8 cellular contexts compared by ENCODE assay signal in the genomic region with DNA sequence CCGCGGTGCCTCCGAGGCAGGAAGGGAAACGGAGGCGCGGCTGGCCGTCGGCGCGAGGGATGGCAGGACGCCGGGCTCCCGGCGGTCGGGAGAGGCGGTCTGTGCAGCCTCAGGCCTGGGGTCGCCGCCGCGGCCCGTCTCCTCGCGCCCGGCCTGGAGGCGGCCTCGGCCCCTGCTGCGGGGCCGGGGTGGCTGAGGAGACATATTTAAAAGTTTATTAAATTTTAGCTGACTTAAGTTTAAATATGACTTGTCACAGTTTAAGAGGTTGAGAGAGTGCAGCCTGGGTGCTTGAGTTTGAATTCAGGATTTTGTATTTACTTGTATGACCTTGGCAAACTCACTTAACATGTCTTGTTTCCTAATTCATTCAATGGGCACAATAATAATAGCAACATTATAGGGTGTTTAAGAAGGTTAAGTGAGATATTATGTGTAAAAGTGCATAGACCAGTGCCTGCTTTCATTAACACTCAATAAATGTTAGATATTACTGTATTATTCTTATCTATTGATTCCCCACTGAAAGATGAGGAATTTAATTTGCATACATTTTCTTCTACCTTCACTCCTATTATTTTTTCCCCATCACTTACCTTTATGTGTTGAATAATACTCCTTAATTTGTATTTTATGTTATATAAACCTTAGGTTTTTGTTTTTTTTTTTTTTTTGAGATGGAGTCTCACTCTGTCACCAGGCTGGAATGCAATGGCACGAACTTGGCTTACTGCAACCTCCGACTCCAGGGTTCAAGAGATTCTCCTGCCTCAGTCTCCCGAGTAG. TPM values are rescaled to one million over a fixed set of nuclear protein-coding genes. Genes with fewer than 3 reads are reported as not detected.
DNase-seq lines count a peak whose midpoint lies in the region; ATAC-seq and TF ChIP-seq lines count a peak whose summit lies in the region.

No MANE protein-coding gene starts in this region.

- H3K9ac ChIP-seq in BLaER1 treated with 17β-estradiol and CSF1 and Interleukin-3, amounts not matched to agents 10 nM and 100 nM: peak overlapping the region; percentile 83 to 95 (median 89)

- H3K9me3 Mint-ChIP-seq in nephron: no peaks in the 10 kb centered on the region

- H3K4me3 Mint-ChIP-seq in nephron: peak overlapping the region; percentile 93 to 100 (median 99)

- H3K4me1 Mint-ChIP-seq in nephron: peaks cover 33% of the 10 kb centered on the region

- WGBS in ectodermal cell, 2 experiments: 8% methylated on average over 31 of the region's 31 CpGs

- peaks cover 38 to 49% (median 45%) of the 10 kb centered on the region in 10 experiments for H3K4me1 ChIP-seq in BLaER1 treated with 17β-estradiol and CSF1 and Interleukin-3, amounts not matched to agents 10 nM and 100 nM
- peaks cover 11% of the 10 kb centered on the region for H3K4me1 ChIP-seq in ectodermal cell (ENCODE audit: control insufficient read depth, insufficient read depth, low read length)

- DNase-seq in Kasumi-1 (lab: John Stamatoyannopoulos, UW) (peak; percentile 3 to 45), GM19240 (ENCODE audit: insufficient read length, low spot score) (no peak), T-helper 9 cell (no peak), omental fat pad (ENCODE audit: low spot score) (no peak)

- H3K4me3 ChIP-seq in BLaER1 treated with 17β-estradiol and CSF1 and Interleukin-3, amounts not matched to agents 10 nM and 100 nM: peak overlapping the region; percentile 68 to 97 (median 86)
- peak overlapping the region; percentile 70 for H3K4me3 ChIP-seq in ectodermal cell (ENCODE audit: insufficient read depth, low read depth, low read length)

- H3K36me3 ChIP-seq in BLaER1 treated with 17β-estradiol and CSF1 and Interleukin-3, amounts not matched to agents 10 nM and 100 nM: 0 out of 22 replicates have a peak, but pooled peaks cover 0 to 8% (median 0%) of the 10 kb centered on the region in 11 experiments
- no peaks in the 10 kb centered on the region for H3K36me3 ChIP-seq in ectodermal cell (ENCODE audit: control insufficient read depth, insufficient read depth, low read length)

- H3K36me3 Mint-ChIP-seq in nephron (ENCODE audit: low read depth): no peaks in the 10 kb centered on the region

- ATAC-seq in GM21526 (IDR thresholded peaks at IDR 0.05; ENCODE audit: low FRiP score, unreplicated experiment) (peak; percentile 36), omental fat pad (ENCODE audit: low FRiP score) (no peak)

- H3K27me3 Mint-ChIP-seq in nephron (ENCODE audit: low read depth): no peaks in the 10 kb centered on the region

- peak overlapping the region; percentile 60 to 88 (median 83) for H3K27ac ChIP-seq in BLaER1 treated with 17β-estradiol and CSF1 and Interleukin-3, amounts not matched to agents 10 nM and 100 nM
- H3K27ac ChIP-seq in ectodermal cell (ENCODE audit: insufficient read depth, low read depth, low read length, poor library complexity, severe bottlenecking): peak overlapping the region; percentile 77

- H3K27ac Mint-ChIP-seq in nephron: peak overlapping the region in 1 of 3 experiments; percentile 46

- H3K27me3 ChIP-seq in BLaER1 treated with 17β-estradiol and CSF1 and Interleukin-3, amounts not matched to agents 10 nM and 100 nM: no peaks in the 10 kb centered on the region
- no peaks in the 10 kb centered on the region for H3K27me3 ChIP-seq in ectodermal cell (ENCODE audit: control insufficient read depth, insufficient read depth, low read length, poor library complexity, severe bottlenecking)

- H3K9me3 ChIP-seq in BLaER1 treated with 17β-estradiol and CSF1 and Interleukin-3, amounts not matched to agents 10 nM and 100 nM (replicated peaks in 1 of 11): no peaks in the 10 kb centered on the region
- H3K9me3 ChIP-seq in ectodermal cell (ENCODE audit: control insufficient read depth, low read length): no peaks in the 10 kb centered on the region

- peak overlapping the region; percentile 71 to 91 (median 83) for H3K4me2 ChIP-seq in BLaER1 treated with 17β-estradiol and CSF1 and Interleukin-3, amounts not matched to agents 10 nM and 100 nM

- H4K20me1 ChIP-seq in BLaER1 treated with 17β-estradiol and CSF1 and Interleukin-3, amounts not matched to agents 10 nM and 100 nM: peaks cover 0 to 22% (median 0%) of the 10 kb centered on the region in 11 experiments; a peak in 3 of 22 replicates

- TF ChIP-seq CTCF in nephron (IDR thresholded peaks at IDR 0.05; ENCODE audit: unreplicated experiment in 3 of 3) (no peak), omental fat pad (IDR thresholded peaks at IDR 0.05) (no peak)

RNA-seq across cellular contexts. Expression of gene DYNC2I1, which starts 0.7 kb away (rescaled TPM):
- 26.2 TPM for polyA plus RNA-seq in ectodermal cell (2013, experiment 1 of 4)
- 21.4 TPM for polyA plus RNA-seq in ectodermal cell (2013, experiment 2 of 4)
- polyA plus RNA-seq in ectodermal cell (2013, experiment 3 of 4): 15.1 TPM
- 16.7 TPM for polyA plus RNA-seq in ectodermal cell (2013, experiment 4 of 4)
- 10 to 100 TPM; 10.0 to 23.0 (median 13.4) TPM for total RNA-seq in omental fat pad

RNA-seq across cellular contexts. Expression of gene ESYT2, which starts 27.8 kb away (rescaled TPM):
- 21.8 TPM for polyA plus RNA-seq in ectodermal cell (2013, experiment 1 of 4)
- 24.6 TPM for polyA plus RNA-seq in ectodermal cell (2013, experiment 2 of 4)
- 18.9 TPM for polyA plus RNA-seq in ectodermal cell (2013, experiment 3 of 4)
- polyA plus RNA-seq in ectodermal cell (2013, experiment 4 of 4): 19.9 TPM
- 100 to 1,000 TPM in 3 of 4 donors, 10 to 100 TPM in 1; 81.9 to 151 (median 112) TPM for total RNA-seq in omental fat pad

Comparison
In these comparisons a context has a peak if more than half of its experiments do, and no peak if none do; other contexts are left out.
1. DNase-seq: peak in Kasumi-1 (2 of 2); none in GM19240 (single experiment), T-helper 9 cell (single experiment) and omental fat pad (single experiment).